Comparison of ENCODE assay signal across 8 cellular contexts in the genomic region with DNA sequence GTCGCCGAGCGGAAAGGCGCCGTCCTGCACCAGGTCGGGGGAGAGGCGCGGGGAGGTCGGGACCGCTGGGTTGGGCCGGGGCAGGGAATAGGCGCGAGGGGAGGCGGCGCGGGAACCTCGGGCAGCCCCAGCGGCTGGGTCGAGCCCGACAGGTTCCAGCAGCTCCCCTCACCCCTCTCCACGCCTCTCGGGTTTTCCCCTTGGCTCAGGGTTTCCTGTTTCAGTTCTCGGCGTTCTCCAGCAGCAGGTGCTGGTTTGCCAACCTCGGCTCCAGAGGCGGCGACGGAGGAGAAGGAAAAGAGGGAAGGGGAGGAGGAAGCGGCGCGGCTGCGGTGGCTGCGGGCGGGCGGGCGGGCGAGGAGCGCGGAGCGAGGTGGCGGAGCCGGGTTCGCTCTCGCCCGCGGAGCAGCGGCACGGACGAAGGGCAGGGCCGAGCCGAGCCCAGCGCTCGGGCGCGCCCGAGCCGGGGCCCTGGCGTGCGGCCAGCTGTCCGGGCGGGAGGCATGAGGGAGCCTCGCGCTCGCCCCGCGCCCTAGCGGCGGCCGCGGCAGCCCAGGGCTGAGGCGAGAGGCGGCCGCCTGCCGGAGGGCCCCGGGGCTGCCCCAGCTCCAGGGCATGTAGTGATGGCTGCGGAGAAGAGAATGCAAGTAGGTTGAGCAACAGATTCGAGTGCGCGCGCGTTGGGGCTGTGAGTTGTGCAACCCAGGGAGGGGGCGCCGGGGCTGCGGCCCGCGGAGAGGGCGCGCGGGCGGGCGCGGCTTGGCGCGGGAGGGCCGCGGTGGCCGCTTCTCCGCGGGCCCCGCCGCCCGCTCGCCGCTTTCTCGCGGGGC. TPM values are rescaled to one million over a fixed set of nuclear protein-coding genes. Genes with fewer than 3 reads are reported as not detected.
DNase-seq lines count a peak whose midpoint lies in the region; ATAC-seq and TF ChIP-seq lines count a peak whose summit lies in the region.

Gene ZC3H12C, plus strand, starts transcription at position 816 of the 830 bp plus-strand sequence. CDS start 20 bp downstream, outside the sequence.

- H3K27me3 Mint-ChIP-seq in natural killer cell (ENCODE audit: low read depth in 2 of 2), result peaks cover 23 to 41% of the 10 kb centered on the region in 2 donors

- ATAC-seq in GM19463 (IDR thresholded peaks at IDR 0.05; ENCODE audit: unreplicated experiment) (peak; percentile 57), HG03521 (IDR thresholded peaks at IDR 0.05; ENCODE audit: unreplicated experiment) (peak; percentile 79), natural killer cell (peak; percentile 73 to 82 (median 77)), upper lobe of right lung (peak; percentile 89)

- no peaks in the 10 kb centered on the region for H3K27me3 ChIP-seq in upper lobe of right lung

- H3K9me3 Mint-ChIP-seq in natural killer cell, result no peaks in the 10 kb centered on the region

- no peaks in the 10 kb centered on the region for H3K36me3 Mint-ChIP-seq in natural killer cell

- TF ChIP-seq CTCF in fibroblast of villous mesenchyme (IDR thresholded peaks at IDR 0.05; ENCODE audit: insufficient read depth, low read depth, low read length), result peak; percentile 30
- TF ChIP-seq CTCF in natural killer cell (IDR thresholded peaks at IDR 0.05), result no peak
- TF ChIP-seq CTCF in upper lobe of right lung (IDR thresholded peaks at IDR 0.05), result peak; percentile 17

- H3K9me3 ChIP-seq in upper lobe of right lung, result no peaks in the 10 kb centered on the region

- peaks cover 4 to 7% of the 10 kb centered on the region in 2 donors for H3K4me1 Mint-ChIP-seq in natural killer cell

- peak; percentile 83 for DNase-seq in DMS153 (lab: John Stamatoyannopoulos, UW)
- peak; percentile 27 for DNase-seq in NCI-H748 treated with DMSO at 0.1 percent for 48 hours (lab: John Stamatoyannopoulos, UW)
- peak; percentile 63 to 72 for DNase-seq in activated T-cell treated with anti-CD3 and anti-CD28 coated beads, Interleukin-2, amount 50 U/mL, for 48 hours
- DNase-seq in fibroblast of villous mesenchyme (ENCODE audit: low read depth), result peak; percentile 88
- peak; percentile 15 for DNase-seq in natural killer cell
- peak; percentile 92 for DNase-seq in upper lobe of right lung

- H3K36me3 ChIP-seq in upper lobe of right lung, result no peaks in the 10 kb centered on the region

- H3K27ac Mint-ChIP-seq in natural killer cell, result no peak within 1 kb of the TSS

- H3K27ac ChIP-seq in upper lobe of right lung, result peak within 1 kb of the TSS; percentile 93

- H3K4me3 ChIP-seq in fibroblast of villous mesenchyme (ENCODE audit: low read depth, low read length), result peak within 1 kb of the TSS; percentile 69
- peak within 1 kb of the TSS; percentile 70 for H3K4me3 ChIP-seq in upper lobe of right lung

- H3K4me1 ChIP-seq in upper lobe of right lung, result no peaks in the 10 kb centered on the region

- intact Hi-C loops in natural killer cell (cut with micrococcal nuclease), result no loop called here
- intact Hi-C loops in upper lobe of right lung (cut with DNase I), result loop anchor here (10.0 kb wide), 1 partner anchor 138 kb away; no protein-coding TSS in a partner anchor

- peak within 1 kb of the TSS; percentile 61 for H3K4me3 Mint-ChIP-seq in natural killer cell

RNA-seq across cellular contexts. Expression of gene ZC3H12C, which starts in this region (rescaled TPM):
- total RNA-seq in fibroblast of villous mesenchyme (7.4 and 15.5 TPM in 2 replicates), natural killer cell (under 1 TPM in 2 of 3 donors, not detected in 1; 0.16 to 0.45 TPM), upper lobe of right lung (14.8 TPM)

Comparison
In these comparisons a context has a peak if more than half of its experiments do, and no peak if none do; other contexts are left out.
1. Peak in every context shown above with its lines: DNase-seq, ATAC-seq, H3K4me3 ChIP-seq and H3K27ac ChIP-seq.
2. Peak in DNase-seq and ATAC-seq in natural killer cell; RNA of the gene not detected or under 1 TPM.
3. DNase-seq: peak in every context shown above with its lines; median percentile 92 in upper lobe of right lung; 88 in fibroblast of villous mesenchyme; 83 in DMS153; 68 in activated T-cell treated with anti-CD3 and anti-CD28 coated beads, Interleukin-2, amount 50 U/mL, for 48 hours; 27 in NCI-H748 treated with DMSO at 0.1 percent for 48 hours; 15 in natural killer cell.